8 cellular contexts compared by ENCODE assay signal in the genomic region with DNA sequence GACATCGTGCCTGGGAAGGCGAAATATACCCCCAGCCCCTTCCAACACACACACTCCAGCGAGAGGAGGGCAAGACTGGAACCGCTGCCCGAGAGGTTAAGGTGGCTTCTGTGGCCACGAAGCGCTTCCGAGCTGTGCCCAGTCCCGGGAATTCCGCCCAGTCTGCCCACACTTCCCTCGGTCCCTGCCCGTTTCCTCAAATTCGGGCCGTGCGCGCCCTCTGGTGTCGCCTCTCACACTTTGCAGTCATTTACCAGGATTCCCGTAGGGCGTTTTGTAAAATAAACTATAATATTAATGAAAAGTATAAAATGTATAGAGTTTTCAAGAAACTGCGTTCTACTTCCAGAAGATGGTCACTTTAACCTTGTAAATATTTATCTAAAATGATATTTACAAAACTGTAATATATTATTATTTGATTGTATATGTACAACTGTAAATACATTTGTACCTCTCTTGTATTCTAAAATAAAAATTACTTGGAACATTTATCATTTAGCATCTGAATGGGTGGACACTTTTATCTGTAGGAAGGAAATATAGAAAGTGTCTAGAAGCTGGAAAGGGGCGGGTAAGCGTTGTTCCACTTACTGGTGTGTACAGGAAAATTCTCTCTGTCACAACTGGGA. TPM values are rescaled to one million over a fixed set of nuclear protein-coding genes. Genes with fewer than 3 reads are reported as not detected.
DNase-seq lines count a peak whose midpoint lies in the region; ATAC-seq and TF ChIP-seq lines count a peak whose summit lies in the region.

No MANE protein-coding gene starts in this region.

- H3F3A ChIP-seq in PC-3 (ENCODE audit: low read length, unreplicated experiment): no peaks in the 10 kb centered on the region

- no peaks in the 10 kb centered on the region for H3K9me3 Mint-ChIP-seq in Calu3 (ENCODE audit: low read depth, unreplicated experiment)
- H3K9me3 Mint-ChIP-seq in nephron progenitor cell: peaks cover 11% of the 10 kb centered on the region

- no peak overlapping the region for H3K9ac ChIP-seq in PC-3 (ENCODE audit: low read length)

- H3K9me2 ChIP-seq in PC-3 (replicated peaks; ENCODE audit: low read length): no peaks in the 10 kb centered on the region

- H3K4me3 Mint-ChIP-seq in Calu3 (ENCODE audit: low read depth, unreplicated experiment): peak overlapping the region; percentile 65
- peak overlapping the region; percentile 85 for H3K4me3 Mint-ChIP-seq in nephron progenitor cell

- H3K4me3 ChIP-seq in PC-3 (ENCODE audit: low read length) (peak overlapping the region; percentile 75), thoracic aorta (peak overlapping the region; percentile 73)

- H3K9me3 ChIP-seq in PC-3 (ENCODE audit: low read length) (no peaks in the 10 kb centered on the region), thoracic aorta (peaks cover 3% of the 10 kb centered on the region)

- ATAC-seq in PC-3: peak; percentile 63
- ATAC-seq in thoracic aorta (ENCODE audit: insufficient number of reproducible peaks, low FRiP score, low read depth): no peak
- no peak for ATAC-seq in GM19023 (IDR thresholded peaks at IDR 0.05; ENCODE audit: unreplicated experiment)

- TF ChIP-seq RAD21 in Ishikawa (IDR thresholded peaks at IDR 0.05; ENCODE audit: low read depth): peak; percentile 94

- H3K27ac Mint-ChIP-seq in Calu3 (ENCODE audit: unreplicated experiment) (no peak overlapping the region), nephron progenitor cell (no peak overlapping the region)

- CTCF ChIA-PET in Calu3 (lab: Charles Lee) (interaction anchor here (0.6 to 1.8 kb wide), 5 partner anchors 11 to 348 kb away, joined by 3 to 9 read pairs (median 4); a partner anchor contains a TSS), PC-3 (lab: Charles Lee) (interaction anchor here (0.6 to 1.1 kb wide), 4 partner anchors 143 to 392 kb away, joined by 3 to 9 read pairs (median 6); no protein-coding TSS in a partner anchor)

- H3K4me1 Mint-ChIP-seq in Calu3 (ENCODE audit: low read depth, unreplicated experiment): peaks cover 7% of the 10 kb centered on the region
- H3K4me1 Mint-ChIP-seq in nephron progenitor cell: peaks cover 9% of the 10 kb centered on the region

- DNase-seq in Calu3 (peak; percentile 76), PC-3 (peak; percentile 85), fibroblast of peridontal ligament (ENCODE audit: extremely low read depth) (peak; percentile 74), nephron progenitor cell (peak; percentile 82), thoracic aorta (ENCODE audit: low spot score) (peak; percentile 29)
- peak; percentile 34 to 47 for DNase-seq in activated T-helper 1 cell treated with anti-CD3 and anti-CD28 coated beads, Interleukin-2, amount 50 U/mL, for 16 hours (ENCODE audit: low read depth in 1 of 2, low spot score in 1 of 2)

- H3K36me3 ChIP-seq in PC-3 (ENCODE audit: low read depth, low read length) (no peaks in the 10 kb centered on the region), thoracic aorta (no peaks in the 10 kb centered on the region)

- H2AFZ ChIP-seq in PC-3 (ENCODE audit: low read length): peak overlapping the region; percentile 88

- peaks cover 14% of the 10 kb centered on the region for H3K27me3 Mint-ChIP-seq in Calu3 (ENCODE audit: unreplicated experiment)
- H3K27me3 Mint-ChIP-seq in nephron progenitor cell (ENCODE audit: low read depth, poor library complexity): peaks cover 62% of the 10 kb centered on the region

- H3K4me1 ChIP-seq in PC-3 (ENCODE audit: insufficient read depth, low read length): peaks cover 8% of the 10 kb centered on the region; the same call in 1 of the 2 replicates
- peaks cover 4 to 14% of the 10 kb centered on the region in 2 donors for H3K4me1 ChIP-seq in thoracic aorta (ENCODE audit: control insufficient read depth in 1 of 2, low read depth in 2 of 2)

- no peak for TF ChIP-seq EP300 in Ishikawa (IDR thresholded peaks at IDR 0.05; ENCODE audit: borderline replicate concordance)

- H3K79me2 ChIP-seq in PC-3 (ENCODE audit: low read length): no peaks in the 10 kb centered on the region

- H3K27me3 ChIP-seq in PC-3 (ENCODE audit: low read length): no peaks in the 10 kb centered on the region
- H3K27me3 ChIP-seq in thoracic aorta (replicated peaks; ENCODE audit: insufficient read depth): no peaks in the 10 kb centered on the region

- intact Hi-C loops in Calu3 (cut with micrococcal nuclease; ENCODE audit: unreplicated experiment) (no loop called here), PC-3 (cut with micrococcal nuclease) (loop anchor here (1.0 to 2.0 kb wide), 2 partner anchors 221 to 576 kb away; no protein-coding TSS in a partner anchor)

- peaks cover 10% of the 10 kb centered on the region for H3K36me3 Mint-ChIP-seq in Calu3 (ENCODE audit: insufficient read depth, unreplicated experiment)
- H3K36me3 Mint-ChIP-seq in nephron progenitor cell (ENCODE audit: low read depth): no peaks in the 10 kb centered on the region

- TF ChIP-seq CTCF in Calu3 (IDR thresholded peaks at IDR 0.05; ENCODE audit: unreplicated experiment): peak; percentile 48
- peak; percentile 70 for TF ChIP-seq CTCF in PC-3 (conservative IDR thresholded peaks at IDR 0.05; ENCODE audit: low read depth, low read length)
- peak; percentile 87 for TF ChIP-seq CTCF in nephron progenitor cell (IDR thresholded peaks at IDR 0.05)
- TF ChIP-seq CTCF in thoracic aorta (IDR thresholded peaks at IDR 0.05): peak; percentile 75

- H3K27ac ChIP-seq in PC-3 (ENCODE audit: low read length) (no peak overlapping the region), thoracic aorta (no peak overlapping the region)

- POLR2A ChIA-PET in PC-3 (lab: Charles Lee; ENCODE audit: unreplicated experiment): no interaction called here

- no peaks in the 10 kb centered on the region for H4K20me1 ChIP-seq in PC-3 (ENCODE audit: low read length)

- BruUV-seq in Calu3 (replicated peaks; lab: Mats Ljungman, UMichigan) (no TSS peak), PC-3 (replicated peaks; lab: Mats Ljungman, UMichigan) (no TSS peak)

- peak overlapping the region; percentile 98 for H3K4me2 ChIP-seq in PC-3 (ENCODE audit: low read length)

TF ChIP-seq in Ishikawa, 13 proteins besides CTCF, POLR2A, EP300 and RAD21:
- TF ChIP-seq TCF12 (IDR thresholded peaks at IDR 0.05; ENCODE audit: low read depth) (no peak; the same call in 1 of the 2 replicates), ZBTB7A (IDR thresholded peaks at IDR 0.05; ENCODE audit: low read depth) (no peak), TEAD4 (IDR thresholded peaks at IDR 0.05) (peak; percentile 62), TAF1 (IDR thresholded peaks at IDR 0.05; ENCODE audit: low read depth) (no peak), CEBPB (IDR thresholded peaks at IDR 0.05) (no peak), CREB1 (IDR thresholded peaks at IDR 0.05; ENCODE audit: low read depth) (no peak), YY1 (IDR thresholded peaks at IDR 0.05; ENCODE audit: low read depth) (no peak), EGR1 (IDR thresholded peaks at IDR 0.05) (0 out of 2 replicates have a peak, but pooled peaks have one; percentile 26), FOXM1 (IDR thresholded peaks at IDR 0.05; ENCODE audit: borderline replicate concordance, low read depth) (no peak), NFIC (IDR thresholded peaks at IDR 0.05) (no peak)
- TF ChIP-seq, protein P1, sequence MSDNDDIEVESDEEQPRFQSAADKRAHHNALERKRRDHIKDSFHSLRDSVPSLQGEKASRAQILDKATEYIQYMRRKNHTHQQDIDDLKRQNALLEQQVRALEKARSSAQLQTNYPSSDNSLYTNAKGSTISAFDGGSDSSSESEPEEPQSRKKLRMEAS (IDR thresholded peaks at IDR 0.05): peak; percentile 40; the same call in 1 of the 2 replicates
- TF ChIP-seq, protein P2, sequence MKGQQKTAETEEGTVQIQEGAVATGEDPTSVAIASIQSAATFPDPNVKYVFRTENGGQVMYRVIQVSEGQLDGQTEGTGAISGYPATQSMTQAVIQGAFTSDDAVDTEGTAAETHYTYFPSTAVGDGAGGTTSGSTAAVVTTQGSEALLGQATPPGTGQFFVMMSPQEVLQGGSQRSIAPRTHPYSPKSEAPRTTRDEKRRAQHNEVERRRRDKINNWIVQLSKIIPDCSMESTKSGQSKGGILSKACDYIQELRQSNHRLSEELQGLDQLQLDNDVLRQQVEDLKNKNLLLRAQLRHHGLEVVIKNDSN (IDR thresholded peaks at IDR 0.05): no peak

RNA-seq across cellular contexts. Expression of a gene that starts 11.0 kb away (rescaled TPM):
- total RNA-seq in Calu3 (2022) (42.9 and 43.0 TPM in 2 replicates), PC-3 (2014; rRNA removed) (33.5 and 40.4 TPM in 2 replicates), thoracic aorta (10 to 100 TPM; 12.3 to 33.3 TPM)

RNA-seq across cellular contexts. Expression of a gene that starts 18.2 kb away (rescaled TPM):
- total RNA-seq in Calu3 (2022): not detected in 2 replicates
- not detected in 2 replicates for total RNA-seq in PC-3 (2014; rRNA removed)
- not detected for total RNA-seq in thoracic aorta

Comparison
In these comparisons a context has a peak if more than half of its experiments do, and no peak if none do; other contexts are left out.
1. DNase-seq: peak in every context shown above with its lines; median percentile 85 in PC-3; 82 in nephron progenitor cell; 76 in Calu3; 74 in fibroblast of peridontal ligament; 40 in activated T-helper 1 cell treated with anti-CD3 and anti-CD28 coated beads, Interleukin-2, amount 50 U/mL, for 16 hours; 29 in thoracic aorta.